15 cellular contexts compared by ENCODE assay signal in the genomic region with DNA sequence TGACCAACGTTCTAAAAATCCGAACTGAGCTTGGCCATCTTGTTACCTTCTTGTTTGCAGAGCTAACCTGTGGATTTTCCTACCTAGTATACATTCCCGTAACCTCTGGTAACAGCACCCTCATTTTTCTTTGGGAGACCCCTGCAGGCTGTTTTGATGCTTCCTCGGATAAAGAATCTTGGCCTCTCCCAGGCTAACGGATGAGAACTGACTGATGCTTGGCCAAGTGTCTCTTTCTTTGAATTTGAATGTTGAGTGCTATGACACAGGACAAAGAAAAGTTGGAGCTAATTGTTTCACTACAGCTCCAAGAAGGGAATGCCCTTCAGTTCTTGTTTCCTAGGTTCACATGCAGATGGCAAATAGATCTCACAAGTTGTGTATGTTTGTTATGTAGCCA. TPM values are rescaled to one million over a fixed set of nuclear protein-coding genes. Genes with fewer than 3 reads are reported as not detected.
DNase-seq lines count a peak whose midpoint lies in the region; ATAC-seq and TF ChIP-seq lines count a peak whose summit lies in the region.
"Had no signal": no experiment of that assay in that cellular context is flagged by ENCODE, and none has a peak within 500 bp of the region (broad histone marks: within the 10 kb centered on the region; RNA-seq: fewer than 3 reads in every experiment).

No MANE protein-coding gene starts in this region.

- DNase-seq in right atrium auricular region (ENCODE audit: low spot score) (no peak), left ventricle myocardium superior (no peak), fibroblast of lung (ENCODE audit: low read depth in 2 of 2) (no peak), osteocyte (ENCODE audit: extremely low spot score, unreplicated experiment) (no peak), vagina (ENCODE audit: extremely low spot score in 2 of 2) (no peak), D341Med (ENCODE audit: low spot score) (no peak), cortex of kidney (lab: John Stamatoyannopoulos, UW) (no peak)
- DNase-seq: activated effector memory CD4-positive, alpha-beta T cell treated with anti-CD3 and anti-CD28 coated beads, Interleukin-2, amount 50 U/mL, for 16 hours; EL; NCI-H1092 treated with DMSO at 0.1 percent for 48 hours; NCI-H82; stimulated activated naive CD4-positive, alpha-beta T cell treated with Interleukin-2 at 50 U/mL for 16 hours; T-helper 1 cell had no signal

- H3K27me3 Mint-ChIP-seq in osteocyte (ENCODE audit: unreplicated experiment) = no peaks in the 10 kb centered on the region

- H3K4me3 Mint-ChIP-seq in osteocyte (ENCODE audit: unreplicated experiment) = no peak overlapping the region

- TF ChIP-seq CTCF in right atrium auricular region (IDR thresholded peaks at IDR 0.05) (no peak), fibroblast of lung (conservative IDR thresholded peaks at IDR 0.05 in 1 of 2, IDR thresholded peaks at IDR 0.05 in 1 of 2; ENCODE audit: low read depth in 1 of 2, low read length in 2 of 2) (no peak), osteocyte (IDR thresholded peaks at IDR 0.05) (no peak), vagina (IDR thresholded peaks at IDR 0.05) (no peak)

- H3K4me3 ChIP-seq in right atrium auricular region = no peak overlapping the region
- no peak overlapping the region for H3K4me3 ChIP-seq in fibroblast of lung (replicated peaks in 1 of 4; ENCODE audit: control extremely low read depth in 1 of 4, insufficient read depth in 1 of 4, low read depth in 3 of 4, low read length in 4 of 4)
- no peak overlapping the region for H3K4me3 ChIP-seq in vagina
- H3K4me3 ChIP-seq: mucosa of descending colon had no signal

- no peaks in the 10 kb centered on the region for H3K79me2 ChIP-seq in fibroblast of lung (ENCODE audit: control insufficient read depth, insufficient read depth, low read length)

- H3K27ac ChIP-seq in right atrium auricular region (peak overlapping the region; percentile 78 to 90), fibroblast of lung (ENCODE audit: insufficient read depth, low read length) (peak overlapping the region; percentile 80), vagina (peak overlapping the region; percentile 75)

- ATAC-seq in left ventricle myocardium superior (no peak), HG03095 (IDR thresholded peaks at IDR 0.05; ENCODE audit: unreplicated experiment) (no peak)

- no peak for TF ChIP-seq POLR2A in vagina (IDR thresholded peaks at IDR 0.05)

- peaks cover 78% of the 10 kb centered on the region for H3K4me1 Mint-ChIP-seq in osteocyte (ENCODE audit: unreplicated experiment)

- peak overlapping the region; percentile 24 for H3K9ac ChIP-seq in fibroblast of lung (ENCODE audit: insufficient read depth, low read length)

- H3K36me3 Mint-ChIP-seq in osteocyte (ENCODE audit: unreplicated experiment) = peaks cover 2% of the 10 kb centered on the region

- H2AFZ ChIP-seq in fibroblast of lung (ENCODE audit: low read length) = no peak overlapping the region

- intact Hi-C loops in left ventricle myocardium superior (cut with micrococcal nuclease) = no loop called here
- intact Hi-C loops in vagina (cut with DNase I) = no loop called here

- H3K4me1 ChIP-seq in right atrium auricular region = peaks cover 0 to 73% of the 10 kb centered on the region in 2 donors
- H3K4me1 ChIP-seq in fibroblast of lung (ENCODE audit: control insufficient read depth, extremely low read depth, insufficient read depth, low read length) = peaks cover 24% of the 10 kb centered on the region
- H3K4me1 ChIP-seq in vagina = peaks cover 33% of the 10 kb centered on the region

- H3K36me3 ChIP-seq in right atrium auricular region (no peaks in the 10 kb centered on the region), fibroblast of lung (ENCODE audit: control insufficient read depth, insufficient read depth, low read length) (no peaks in the 10 kb centered on the region), vagina (no peaks in the 10 kb centered on the region)

- H3K27me3 ChIP-seq in right atrium auricular region (no peaks in the 10 kb centered on the region), fibroblast of lung (ENCODE audit: control insufficient read depth, insufficient read depth, low read length) (no peaks in the 10 kb centered on the region), vagina (no peaks in the 10 kb centered on the region)

- peak overlapping the region; percentile 65 for H3K4me2 ChIP-seq in fibroblast of lung (ENCODE audit: extremely low read depth, insufficient read depth, low read length)

- H3K27ac Mint-ChIP-seq in osteocyte (ENCODE audit: unreplicated experiment) = peak overlapping the region; percentile 97

- H3K9me3 ChIP-seq in right atrium auricular region (no peaks in the 10 kb centered on the region), fibroblast of lung (ENCODE audit: control insufficient read depth, insufficient read depth, low read depth, low read length) (no peaks in the 10 kb centered on the region), vagina (no peaks in the 10 kb centered on the region)
- H3K9me3 ChIP-seq: mucosa of descending colon had no signal

- no peaks in the 10 kb centered on the region for H4K20me1 ChIP-seq in fibroblast of lung (ENCODE audit: control insufficient read depth, extremely low read depth, insufficient read depth, low read length)

- H3K9me3 Mint-ChIP-seq in osteocyte (ENCODE audit: unreplicated experiment) = no peaks in the 10 kb centered on the region

RNA-seq across cellular contexts. Expression of a gene that starts 19.3 kb away (rescaled TPM):
- total RNA-seq in right atrium auricular region = 100 to 1,000 TPM; 118 to 263 TPM
- total RNA-seq in left ventricle myocardium superior = 119 TPM
- total RNA-seq in fibroblast of lung = 12.6 and 28.1 TPM in 2 replicates
- 25.1 and 26.4 TPM in 2 replicates for polyA plus RNA-seq in fibroblast of lung
- 23.0 TPM in 2 replicates for polyA plus RNA-seq in fibroblast of lung (2012)
- 14.7 and 15.2 TPM in 2 replicates for polyA minus RNA-seq in fibroblast of lung (ENCODE audit: low replicate concordance)
- total RNA-seq in osteocyte = 5.3 and 6.6 TPM in 2 replicates
- 50.6 TPM for total RNA-seq in vagina
